ENCODE assay signal across 27 cellular contexts in genomic region chr7:69631131-69631530, GRCh38. TPM values are rescaled to one million over a fixed set of nuclear protein-coding genes. Genes with fewer than 3 reads are reported as not detected.
DNase-seq lines count a peak whose midpoint lies in the region; ATAC-seq and TF ChIP-seq lines count a peak whose summit lies in the region.
"Had no signal": no experiment of that assay in that cellular context is flagged by ENCODE, and none has a peak within 500 bp of the region (broad histone marks: within the 10 kb centered on the region; RNA-seq: fewer than 3 reads in every experiment).

No MANE protein-coding gene starts in this region.

- peaks cover 12% of the 10 kb centered on the region for H3F3A ChIP-seq in SK-N-SH (replicated peaks; ENCODE audit: insufficient read depth)

- H3K27ac ChIP-seq in SK-N-SH (ENCODE audit: low read depth in 2 of 2, low read length in 1 of 2) (peak overlapping the region in 1 of 2 experiments; percentile 55; a peak in 1 of 4 replicates), adrenal gland (peak overlapping the region in 4 of 5 donors; percentile 16 to 73 (median 66)), WERI-Rb-1 (no peak overlapping the region)
- H3K27ac ChIP-seq: 22Rv1, GM23248, HL-60 had no signal

- H3K4me1 Mint-ChIP-seq in osteocyte (ENCODE audit: unreplicated experiment) = peaks cover 50% of the 10 kb centered on the region

- whole genome bisulfite sequencing in SK-N-SH (ENCODE audit: low lambda C conversion rate) = 89% methylated on average over 3 of the region's 3 CpGs
- WGBS in adrenal gland, 4 donors = 53 to 63% (median 61%) methylated on average over 3 of the region's 3 CpGs

- TF ChIP-seq EP300 in SK-N-SH (IDR thresholded peaks at IDR 0.05; ENCODE audit: borderline replicate concordance in 1 of 2, low read depth in 1 of 2, low read length in 1 of 2) = no peak

- peak overlapping the region; percentile 54; the same call in 1 of the 2 replicates for H3K4me2 ChIP-seq in SK-N-SH

- peaks cover 10 to 29% of the 10 kb centered on the region in 2 experiments; a peak in 3 of 4 replicates for H3K4me1 ChIP-seq in SK-N-SH (ENCODE audit: control insufficient read depth in 1 of 2, insufficient read depth in 2 of 2, low read depth in 1 of 2, low read length in 1 of 2)
- H3K4me1 ChIP-seq in adrenal gland (replicated peaks in 1 of 2) = peaks cover 18 to 31% of the 10 kb centered on the region in 2 donors

- H3K9ac ChIP-seq in SK-N-SH = no peak overlapping the region
- H3K9ac ChIP-seq: GM23248 had no signal

- POLR2A ChIA-PET in SK-N-SH (lab: Yijun Ruan, JAX) = no interaction called here

- H3K27me3 Mint-ChIP-seq in osteocyte (ENCODE audit: unreplicated experiment) = no peaks in the 10 kb centered on the region

- DNase-seq in SK-N-SH = no peak
- DNase-seq in adrenal gland = no peak
- DNase-seq in osteocyte (ENCODE audit: extremely low spot score, unreplicated experiment) = no peak
- DNase-seq in iPS-NIHi7 (ENCODE audit: extremely low spot score) = no peak
- DNase-seq in HK-2 (ENCODE audit: unreplicated experiment) = no peak
- no peak for DNase-seq in stimulated activated CD4-positive, alpha-beta T cell treated with anti-CD3 and anti-CD28 coated beads, Interleukin-12 subunit alpha, Interleukin-12 subunit beta, amount 100 ng/mL, for 4 hours
- DNase-seq in WERI-Rb-1 = no peak
- DNase-seq: ACHN, EL, GF-D8, GM23248, H9, MM.1S, NCI-H1092, NCI-H1436, NCI-H187 treated with DMSO at 0.1 percent for 48 hours, NCI-H2107, NCI-H2227 treated with DMSO at 0.1 percent for 48 hours, NCI-H510A, NCI-H748 treated with DMSO at 0.1 percent for 48 hours had no signal

- TF ChIP-seq POLR2A in adrenal gland (IDR thresholded peaks at IDR 0.05) = no peak

- H3K4me3 ChIP-seq in SK-N-SH (ENCODE audit: low read depth in 2 of 2, low read length in 1 of 2) (no peak overlapping the region), adrenal gland (no peak overlapping the region), WERI-Rb-1 (ENCODE audit: low read depth, low read length) (no peak overlapping the region)
- H3K4me3 ChIP-seq: GM23248, K562 had no signal

- intact Hi-C loops in adrenal gland (cut with DNase I) = no loop called here

- H3K9me3 Mint-ChIP-seq in osteocyte (ENCODE audit: unreplicated experiment) = no peaks in the 10 kb centered on the region
- H3K9me3 Mint-ChIP-seq: CD14-positive monocyte, H9 had no signal

- no peak overlapping the region for H2AFZ ChIP-seq in SK-N-SH (ENCODE audit: low read depth)
- H2AFZ ChIP-seq: GM23248 had no signal

- TF ChIP-seq CTCF in SK-N-SH (IDR thresholded peaks at IDR 0.05) = no peak
- TF ChIP-seq CTCF in adrenal gland (IDR thresholded peaks at IDR 0.05) = no peak
- TF ChIP-seq CTCF in osteocyte (IDR thresholded peaks at IDR 0.05) = no peak
- TF ChIP-seq CTCF in WERI-Rb-1 (IDR thresholded peaks at IDR 0.05; ENCODE audit: low read depth, low read length) = no peak

- no peaks in the 10 kb centered on the region for H3K36me3 Mint-ChIP-seq in osteocyte (ENCODE audit: unreplicated experiment)
- H3K36me3 Mint-ChIP-seq: CD14-positive monocyte had no signal

- H3K4me3 Mint-ChIP-seq in osteocyte (ENCODE audit: unreplicated experiment) = no peak overlapping the region
- H3K4me3 Mint-ChIP-seq: CD14-positive monocyte, H9 had no signal

- H3K79me2 ChIP-seq in SK-N-SH (ENCODE audit: insufficient read depth) = peaks cover 67% of the 10 kb centered on the region

- H3K9me2 ChIP-seq in SK-N-SH = no peaks in the 10 kb centered on the region

- CTCF ChIA-PET in SK-N-SH (lab: Yijun Ruan, JAX) = interaction anchor here (0.9 to 1.2 kb wide), 2 partner anchors 14 to 20 kb away, joined by 3 to 4 read pairs; no protein-coding TSS in a partner anchor

- H3K36me3 ChIP-seq in SK-N-SH (replicated peaks in 1 of 2; ENCODE audit: control insufficient read depth in 1 of 2, insufficient read depth in 2 of 2, low read length in 1 of 2) (no peaks in the 10 kb centered on the region), adrenal gland (replicated peaks in 1 of 2) (no peaks in the 10 kb centered on the region), WERI-Rb-1 (no peaks in the 10 kb centered on the region)

- no peak for TF ChIP-seq RAD21 in SK-N-SH (IDR thresholded peaks at IDR 0.05; ENCODE audit: low read length)

- H3K27me3 ChIP-seq in SK-N-SH (ENCODE audit: insufficient read depth) = no peaks in the 10 kb centered on the region
- H3K27me3 ChIP-seq in adrenal gland = no peaks in the 10 kb centered on the region
- no peaks in the 10 kb centered on the region for H3K27me3 ChIP-seq in WERI-Rb-1 (ENCODE audit: insufficient read depth, low read depth, severe bottlenecking)

- H3K9me3 ChIP-seq in SK-N-SH (no peaks in the 10 kb centered on the region), adrenal gland (replicated peaks in 1 of 3) (no peaks in the 10 kb centered on the region), WERI-Rb-1 (ENCODE audit: severe bottlenecking) (no peaks in the 10 kb centered on the region)

- no peak for ATAC-seq in SK-N-SH treated with all-trans-retinoic acid at 6 μM for 48 hours
- ATAC-seq: HepG2, K562, Panc1 had no signal

- H4K20me1 ChIP-seq in SK-N-SH (ENCODE audit: insufficient read depth) = peaks cover 38% of the 10 kb centered on the region

- H3K27ac Mint-ChIP-seq in osteocyte (ENCODE audit: unreplicated experiment) = peak overlapping the region; percentile 83
- H3K27ac Mint-ChIP-seq: CD14-positive monocyte, H9 had no signal

TF ChIP-seq in SK-N-SH, 30 proteins besides CTCF, POLR2A, EP300 and RAD21:
- TF ChIP-seq, protein P1, sequence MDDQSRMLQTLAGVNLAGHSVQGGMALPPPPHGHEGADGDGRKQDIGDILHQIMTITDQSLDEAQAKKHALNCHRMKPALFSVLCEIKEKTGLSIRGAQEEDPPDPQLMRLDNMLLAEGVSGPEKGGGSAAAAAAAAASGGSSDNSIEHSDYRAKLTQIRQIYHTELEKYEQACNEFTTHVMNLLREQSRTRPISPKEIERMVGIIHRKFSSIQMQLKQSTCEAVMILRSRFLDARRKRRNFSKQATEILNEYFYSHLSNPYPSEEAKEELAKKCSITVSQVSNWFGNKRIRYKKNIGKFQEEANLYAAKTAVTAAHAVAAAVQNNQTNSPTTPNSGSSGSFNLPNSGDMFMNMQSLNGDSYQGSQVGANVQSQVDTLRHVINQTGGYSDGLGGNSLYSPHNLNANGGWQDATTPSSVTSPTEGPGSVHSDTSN (IDR thresholded peaks at IDR 0.05) = no peak
- TF ChIP-seq MAX (IDR thresholded peaks at IDR 0.05; ENCODE audit: low read depth) = no peak
- TF ChIP-seq TAF1 (IDR thresholded peaks at IDR 0.05; ENCODE audit: borderline replicate concordance, low read depth, low read length) = no peak
- TF ChIP-seq RCOR1 (IDR thresholded peaks at IDR 0.05; ENCODE audit: low read length) = no peak
- no peak for TF ChIP-seq MEF2A (IDR thresholded peaks at IDR 0.05; ENCODE audit: borderline replicate concordance, low read depth)
- no peak for TF ChIP-seq CHD2 (IDR thresholded peaks at IDR 0.05; ENCODE audit: low read length, partially characterized antibody)
- no peak for TF ChIP-seq TEAD4 (IDR thresholded peaks at IDR 0.05; ENCODE audit: borderline replicate concordance, insufficient read depth)
- no peak for TF ChIP-seq NFIC (IDR thresholded peaks at IDR 0.05; ENCODE audit: borderline replicate concordance)
- no peak for TF ChIP-seq MXI1 (IDR thresholded peaks at IDR 0.05; ENCODE audit: low read depth, low read length)
- no peak for TF ChIP-seq GABPA (IDR thresholded peaks at IDR 0.05; ENCODE audit: low read depth)
- TF ChIP-seq ELF1 (IDR thresholded peaks at IDR 0.05) = no peak
- no peak for TF ChIP-seq FOSL2 (IDR thresholded peaks at IDR 0.05; ENCODE audit: borderline replicate concordance, low read depth)

TF ChIP-seq in SK-N-SH treated with all-trans-retinoic acid at 6 μM for 48 hours, 23 proteins besides CTCF, POLR2A, EP300 and RAD21 (continues in another document):
- TF ChIP-seq TSHZ2 (CRISPR knock-in tag; IDR thresholded peaks at IDR 0.05) (no peak), CSRNP3 (CRISPR knock-in tag; IDR thresholded peaks at IDR 0.05) (no peak), ZNF8 (CRISPR knock-in tag; IDR thresholded peaks at IDR 0.05) (no peak)

RNA-seq across cellular contexts. Expression of gene AUTS2, which starts 32.9 kb away (rescaled TPM):
- polyA plus RNA-seq in SK-N-SH (2012; rRNA removed) = 7.8 and 15.6 TPM in 2 replicates
- 6.6 and 8.9 TPM in 2 replicates for polyA plus RNA-seq in SK-N-SH (2012; cell fraction: cytosol; rRNA removed)
- 77.7 and 103 TPM in 2 replicates for polyA plus RNA-seq in SK-N-SH (2012; cell fraction: nucleus; rRNA removed)
- total RNA-seq in adrenal gland = 10 to 100 TPM; 10.6 to 28.4 (median 15.2) TPM
- polyA plus RNA-seq in adrenal gland = 10 to 100 TPM in 1 of 3 donors, 1 to 10 TPM in 2; 6.4 to 18.7 (median 8.3) TPM
- 65.3 and 80.6 TPM in 2 replicates for total RNA-seq in osteocyte
- polyA plus RNA-seq: HepG2, K562 had no signal
